Comparison of ENCODE assay signal across 8 cellular contexts in genomic region chr14:37594238-37594915, GRCh38. TPM values are rescaled to one million over a fixed set of nuclear protein-coding genes. Genes with fewer than 3 reads are reported as not detected.
DNase-seq lines count a peak whose midpoint lies in the region; ATAC-seq and TF ChIP-seq lines count a peak whose summit lies in the region.

No MANE protein-coding gene starts in this region.

- no peak overlapping the region for H3K27ac ChIP-seq in ascending aorta

- no peaks in the 10 kb centered on the region for H3K36me3 ChIP-seq in ascending aorta
- H3K36me3 ChIP-seq in skeletal muscle satellite cell (ENCODE audit: insufficient read depth, low read length) = no peaks in the 10 kb centered on the region

- H3K9me3 ChIP-seq in ascending aorta (no peaks in the 10 kb centered on the region), iPS-18c (ENCODE audit: control insufficient read depth, insufficient read depth, low read length) (peaks cover 2% of the 10 kb centered on the region), skeletal muscle satellite cell (replicated peaks; ENCODE audit: low read length) (peaks cover 2% of the 10 kb centered on the region)

- in situ Hi-C loops in KBM-7 (cut with MboI; ENCODE audit: low pct_unique_long_range_greater_than_20kb, low sequenced_read_pairs) = no loop called here

- H3K9ac ChIP-seq in skeletal muscle satellite cell (ENCODE audit: low read depth, low read length) = peak overlapping the region; percentile 11

- H3K4me2 ChIP-seq in skeletal muscle satellite cell (ENCODE audit: low read length) = peak overlapping the region; percentile 97

- H3K27me3 ChIP-seq in ascending aorta (peaks cover 58% of the 10 kb centered on the region), skeletal muscle satellite cell (ENCODE audit: control insufficient read depth, insufficient read depth, low read length) (peaks cover 87% of the 10 kb centered on the region)

- peak; percentile 20 to 51 (median 32) for TF ChIP-seq CTCF in ascending aorta (IDR thresholded peaks at IDR 0.05)

- intact Hi-C loops in ascending aorta (cut with DNase I) = loop anchor here (10.0 kb wide), 3 partner anchors 350 to 1070 kb away; partner anchors contain the start of gene NKX2-1

- ATAC-seq in GM19452 (IDR thresholded peaks at IDR 0.05; ENCODE audit: unreplicated experiment) (no peak), HG02885 (IDR thresholded peaks at IDR 0.05; ENCODE audit: poor library complexity, unreplicated experiment) (no peak)

- H3K4me3 ChIP-seq in ascending aorta (peak overlapping the region; percentile 56 to 57), iPS-18c (ENCODE audit: insufficient read depth, low read depth, low read length) (peak overlapping the region; percentile 44), skeletal muscle satellite cell (ENCODE audit: low read length) (peak overlapping the region; percentile 71)

- H3K4me1 ChIP-seq in ascending aorta (peaks cover 0 to 13% of the 10 kb centered on the region in 2 donors), skeletal muscle satellite cell (ENCODE audit: control insufficient read depth, insufficient read depth, low read length) (peaks cover 13% of the 10 kb centered on the region)

- DNase-seq in Daoy (ENCODE audit: low read depth) = peak; percentile 93
- peak; percentile 66 for DNase-seq in KBM-7
- DNase-seq in NOMO-1 treated with DMSO at 0.1 percent for 48 hours (lab: John Stamatoyannopoulos, UW; ENCODE audit: unreplicated experiment) = peak; percentile 73
- no peak for DNase-seq in ascending aorta (ENCODE audit: low spot score in 2 of 2)

RNA-seq across cellular contexts. Expression of gene FOXA1, which starts 0.7 kb away (rescaled TPM):
- 6.5 and 11.2 TPM in 2 replicates for total RNA-seq in Daoy (2014; rRNA removed; shearing (Covaris generic))
- not detected for total RNA-seq in ascending aorta
- 0.44 TPM in 1 of 2 replicates, not detected in the other for total RNA-seq in skeletal muscle satellite cell (2012; rRNA removed)

RNA-seq across cellular contexts. Expression of gene TTC6, which starts 1.1 kb away (rescaled TPM):
- total RNA-seq in Daoy (2014; rRNA removed; shearing (Covaris generic)) = 2.2 and 9.3 TPM in 2 replicates
- not detected for total RNA-seq in ascending aorta
- under 0.01 TPM in 2 replicates for total RNA-seq in skeletal muscle satellite cell (2012; rRNA removed)

Comparison
In these comparisons a context has a peak if more than half of its experiments do, and no peak if none do; other contexts are left out.
1. DNase-seq: peak in Daoy (single experiment), KBM-7 (single experiment) and NOMO-1 treated with DMSO at 0.1 percent for 48 hours (single experiment); none in ascending aorta (0 of 2).
2. Peak in every context shown above with its lines, with median percentiles within 50 percentile points of each other: H3K4me3 ChIP-seq.